In genomic region chr10:115039781-115040180, GRCh38 we compare ENCODE assay signal across 3 cellular contexts. TPM values are rescaled to one million over a fixed set of nuclear protein-coding genes. Genes with fewer than 3 reads are reported as not detected.
"Had no signal": no experiment of that assay in that cellular context is flagged by ENCODE, and none has a peak within 500 bp of the region (broad histone marks: within the 10 kb centered on the region; RNA-seq: fewer than 3 reads in every experiment).

No MANE protein-coding gene starts in this region.

RNA-seq across cellular contexts. Expression of gene ATRNL1, which starts 53.4 kb away (rescaled TPM):
- total RNA-seq: activated naive CD4-positive, alpha-beta T cell treated with anti-CD3 and anti-CD28 coated beads for 36 hours; activated naive CD8-positive, alpha-beta T cell treated with anti-CD3 and anti-CD28 coated beads, Interleukin-2, amount 10 ng/mL, durations not matched to agents 7 days and 5 days; activated T-helper 1 cell treated with anti-CD3 and anti-CD28 coated beads, Interleukin-12 subunit alpha, Interleukin-12 subunit beta, Interleukin-2, Interleukin-4 antibody, amounts not matched to agents 30 ng/mL and 10 ng/mL and 1 ng/mL, durations not matched to agents 14 hours and 24 hours and 36 hours had no signal
